In the genomic region with DNA sequence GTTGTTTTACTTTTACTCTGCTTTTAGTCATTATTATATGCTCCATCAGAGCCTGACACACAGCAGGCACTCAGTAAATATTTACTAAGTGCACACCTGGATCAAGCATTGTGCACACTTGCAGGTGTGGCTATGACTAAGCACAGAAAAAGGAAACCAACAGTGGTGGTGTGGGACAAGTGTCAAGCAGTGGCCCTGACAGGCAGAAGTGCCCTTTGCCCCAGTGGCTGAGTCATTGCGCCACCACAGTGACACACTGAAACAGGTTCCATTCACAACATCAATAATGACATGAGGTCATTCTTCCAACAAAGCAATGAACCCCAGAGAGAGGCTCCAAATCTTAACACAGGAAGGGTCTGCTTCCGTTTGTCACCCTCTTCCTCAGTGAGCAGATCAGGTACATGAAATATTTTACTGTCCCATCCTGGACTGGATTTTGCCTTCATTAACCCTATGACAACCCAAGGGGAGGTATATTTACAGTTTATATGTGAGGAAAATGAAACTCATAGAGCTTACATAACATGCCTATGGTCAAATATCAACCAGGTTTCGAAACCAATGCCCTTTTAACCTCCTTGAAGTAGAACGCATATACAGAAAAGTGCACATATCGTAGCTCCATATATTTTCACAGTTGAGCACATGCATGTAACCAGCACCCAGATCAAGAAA, we compare ENCODE assay signal across 9 cellular contexts.
DNase-seq lines count a peak whose midpoint lies in the region; ATAC-seq, FAIRE-seq and TF ChIP-seq lines count a peak whose summit lies in the region.
"Had no signal": no experiment of that assay in that cellular context is flagged by ENCODE, and none has a peak within 500 bp of the region (broad histone marks: within the 10 kb centered on the region; RNA-seq: fewer than 3 reads in every experiment).

No MANE protein-coding gene starts in this region.

- H3K27me3 ChIP-seq in CD4-positive, CD25-positive, alpha-beta regulatory T cell (ENCODE audit: control insufficient read depth, insufficient read depth, low read length), result peaks cover 4% of the 10 kb centered on the region
- H3K27me3 ChIP-seq: ovary had no signal

- peak; percentile 78 for FAIRE-seq in GM19239 (lab: Jason Lieb, UNC)

- H3K4me1 ChIP-seq in CD4-positive, CD25-positive, alpha-beta regulatory T cell (ENCODE audit: control insufficient read depth, insufficient read depth, low read length, poor library complexity, severe bottlenecking), result no peaks in the 10 kb centered on the region

- no peak overlapping the region for H3K27ac Mint-ChIP-seq in CD4-positive, CD25-positive, alpha-beta regulatory T cell
- no peak overlapping the region for H3K27ac Mint-ChIP-seq in central memory CD8-positive, alpha-beta T cell (ENCODE audit: low read depth)
- no peak overlapping the region for H3K27ac Mint-ChIP-seq in HFFc6

- no peak overlapping the region for H3K4me3 Mint-ChIP-seq in CD4-positive, CD25-positive, alpha-beta regulatory T cell
- H3K4me3 Mint-ChIP-seq in central memory CD8-positive, alpha-beta T cell, result no peak overlapping the region
- no peak overlapping the region for H3K4me3 Mint-ChIP-seq in HFFc6

- peaks cover 10% of the 10 kb centered on the region for H3K27me3 Mint-ChIP-seq in CD4-positive, CD25-positive, alpha-beta regulatory T cell
- no peaks in the 10 kb centered on the region for H3K27me3 Mint-ChIP-seq in central memory CD8-positive, alpha-beta T cell
- peaks cover 3% of the 10 kb centered on the region; the same call in 1 of the 2 replicates for H3K27me3 Mint-ChIP-seq in HFFc6 (ENCODE audit: insufficient read depth)

- TF ChIP-seq CTCF in HFFc6 (IDR thresholded peaks at IDR 0.05) (no peak), foreskin fibroblast (IDR thresholded peaks at IDR 0.05; ENCODE audit: low read depth, low read length) (no peak)

- no peaks in the 10 kb centered on the region for H3K9me3 ChIP-seq in CD4-positive, CD25-positive, alpha-beta regulatory T cell (ENCODE audit: control insufficient read depth in 2 of 2, low read length in 2 of 2)
- H3K9me3 ChIP-seq: ovary had no signal

- ATAC-seq in CD4-positive, CD25-positive, alpha-beta regulatory T cell (ENCODE audit: low read depth in 2 of 2), result peak; percentile 24 to 37
- peak; percentile 93 for ATAC-seq in HG03139 (IDR thresholded peaks at IDR 0.05; ENCODE audit: unreplicated experiment)
- ATAC-seq in central memory CD8-positive, alpha-beta T cell (replicated peaks; ENCODE audit: extremely low read depth, poor library complexity, severe bottlenecking), result peak; percentile 43

- peaks cover 0 to 2% (median 0%) of the 10 kb centered on the region in 7 donors for H3K9me3 Mint-ChIP-seq in CD4-positive, CD25-positive, alpha-beta regulatory T cell
- no peaks in the 10 kb centered on the region for H3K9me3 Mint-ChIP-seq in central memory CD8-positive, alpha-beta T cell
- H3K9me3 Mint-ChIP-seq in HFFc6, result no peaks in the 10 kb centered on the region

- H3K4me3 ChIP-seq in CD4-positive, CD25-positive, alpha-beta regulatory T cell (ENCODE audit: low read depth, low read length), result no peak overlapping the region
- no peak overlapping the region for H3K4me3 ChIP-seq in foreskin fibroblast (ENCODE audit: low read depth in 1 of 2, low read length in 2 of 2)
- H3K4me3 ChIP-seq: ovary had no signal

- no peaks in the 10 kb centered on the region for H3K36me3 Mint-ChIP-seq in CD4-positive, CD25-positive, alpha-beta regulatory T cell
- no peaks in the 10 kb centered on the region for H3K36me3 Mint-ChIP-seq in central memory CD8-positive, alpha-beta T cell (ENCODE audit: insufficient read depth)
- H3K36me3 Mint-ChIP-seq in HFFc6 (ENCODE audit: low read depth), result no peaks in the 10 kb centered on the region

- H3K27ac ChIP-seq in CD4-positive, CD25-positive, alpha-beta regulatory T cell (ENCODE audit: insufficient read depth, low read length, poor library complexity, severe bottlenecking), result no peak overlapping the region
- H3K27ac ChIP-seq: ovary had no signal

- H3K36me3 ChIP-seq in CD4-positive, CD25-positive, alpha-beta regulatory T cell (ENCODE audit: control insufficient read depth, insufficient read depth, low read length), result no peaks in the 10 kb centered on the region
- H3K36me3 ChIP-seq: ovary had no signal

- peaks cover 0 to 3% (median 0%) of the 10 kb centered on the region in 4 donors for H3K4me1 Mint-ChIP-seq in CD4-positive, CD25-positive, alpha-beta regulatory T cell
- H3K4me1 Mint-ChIP-seq in central memory CD8-positive, alpha-beta T cell, result no peaks in the 10 kb centered on the region
- H3K4me1 Mint-ChIP-seq in HFFc6 (ENCODE audit: low read depth), result no peaks in the 10 kb centered on the region

- DNase-seq in CD4-positive, CD25-positive, alpha-beta regulatory T cell, result peak in 1 of 3 donors; percentile 78
- DNase-seq in GM19239 (ENCODE audit: insufficient read length, low spot score), result peak; percentile 28
- peak; percentile 79 for DNase-seq in NOMO-1 treated with DMSO at 0.1 percent for 48 hours (lab: John Stamatoyannopoulos, UW; ENCODE audit: unreplicated experiment)
- DNase-seq in central memory CD8-positive, alpha-beta T cell (ENCODE audit: low spot score in 2 of 2), result no peak
- peak; percentile 8 for DNase-seq in stimulated activated CD4-positive, alpha-beta T cell treated with anti-CD3 and anti-CD28 coated beads, Interleukin-12 subunit alpha, Interleukin-12 subunit beta, amount 100 ng/mL, for 4 hours
- no peak for DNase-seq in HFFc6
- DNase-seq in foreskin fibroblast, result no peak

Comparison
In these comparisons a context has a peak if more than half of its experiments do, and no peak if none do; other contexts are left out.
1. ATAC-seq: peak in every context shown above with its lines; median percentile 93 in HG03139; 43 in central memory CD8-positive, alpha-beta T cell; 30 in CD4-positive, CD25-positive, alpha-beta regulatory T cell.
2. DNase-seq: peak in GM19239 (single experiment), NOMO-1 treated with DMSO at 0.1 percent for 48 hours (single experiment) and stimulated activated CD4-positive, alpha-beta T cell treated with anti-CD3 and anti-CD28 coated beads, Interleukin-12 subunit alpha, Interleukin-12 subunit beta, amount 100 ng/mL, for 4 hours (single experiment); none in central memory CD8-positive, alpha-beta T cell (0 of 2), HFFc6 (single experiment) and foreskin fibroblast (0 of 2).